Comparison of ENCODE assay signal across 18 cellular contexts in genomic region chr3:125077864-125078263, GRCh38.
"Had no signal": no experiment of that assay in that cellular context is flagged by ENCODE, and none has a peak within 500 bp of the region (broad histone marks: within the 10 kb centered on the region; RNA-seq: fewer than 3 reads in every experiment).

No MANE protein-coding gene starts in this region.

- H3K4me3 Mint-ChIP-seq: activated CD8-positive, alpha-beta T cell treated with anti-CD3 and anti-CD28 coated beads for 36 hours; activated T-cell treated with anti-CD3 and anti-CD28 coated beads, Interleukin-2, amount 50 U/mL, for 4 hours; WTC11 had no signal

- H3K36me3 ChIP-seq: gastroesophageal sphincter, neutrophil, right atrium auricular region had no signal

- H3K9me3 Mint-ChIP-seq: activated CD8-positive, alpha-beta T cell treated with anti-CD3 and anti-CD28 coated beads for 36 hours; activated T-cell treated with anti-CD3 and anti-CD28 coated beads, Interleukin-2, amount 50 U/mL, for 4 hours; naive B cell; WTC11 had no signal

- H3K4me3 ChIP-seq: gastroesophageal sphincter, hepatocyte, right atrium auricular region, stomach, testis had no signal

- ATAC-seq: activated CD8-positive, alpha-beta T cell treated with anti-CD3 and anti-CD28 coated beads for 36 hours; activated T-cell treated with anti-CD3 and anti-CD28 coated beads, Interleukin-2, amount 50 U/mL, for 4 hours; gastroesophageal sphincter; left lobe of liver; WTC11 had no signal

- H3K27ac Mint-ChIP-seq: activated CD8-positive, alpha-beta T cell treated with anti-CD3 and anti-CD28 coated beads for 36 hours; naive B cell; progenitor cell of endocrine pancreas; WTC11 had no signal

- H3K4me1 ChIP-seq: gastroesophageal sphincter, right atrium auricular region, testis had no signal

- H3K27me3 Mint-ChIP-seq: progenitor cell of endocrine pancreas had no signal

- H3K9me3 ChIP-seq: gastroesophageal sphincter, neutrophil, right atrium auricular region, stomach, testis had no signal

- H3K27me3 ChIP-seq: gastroesophageal sphincter, hepatocyte, neutrophil, right atrium auricular region, stomach, testis had no signal

- H3K27ac ChIP-seq: gastroesophageal sphincter, hepatocyte, neutrophil, right atrium auricular region, stomach, testis had no signal

- H3K36me3 Mint-ChIP-seq: naive B cell, WTC11 had no signal

- DNase-seq: activated CD4-positive, alpha-beta T cell treated with anti-CD3 and anti-CD28 coated beads for 48 hours; activated CD8-positive, alpha-beta T cell treated with anti-CD3 and anti-CD28 coated beads for 36 hours; activated effector memory CD4-positive, alpha-beta T cell treated with Interleukin-2 at 50 U/mL for 16 hours; activated naive CD4-positive, alpha-beta T cell treated with anti-CD3 and anti-CD28 coated beads, Interleukin-2, amount 50 U/mL, for 16 hours; activated T-cell treated with anti-CD3 and anti-CD28 coated beads, Interleukin-2, amount 50 U/mL, for 4 hours; amniotic stem cell; naive B cell; small intestine; stomach; T-helper 2 cell; testis had no signal
